In genomic region chr2:167570370-167570769, GRCh38 we compare ENCODE assay signal across 4 cellular contexts.
TF ChIP-seq lines count a peak whose summit lies in the region.

No MANE protein-coding gene starts in this region.

TF ChIP-seq in HepG2, 621 proteins besides CTCF, POLR2A, EP300 and RAD21:
- TF ChIP-seq ZNF354B (CRISPR knock-in tag; IDR thresholded peaks at IDR 0.05), result no peak
- peak in 1 of 2 experiments; percentile 94 for TF ChIP-seq MAFK (conservative IDR thresholded peaks at IDR 0.05 in 1 of 2, IDR thresholded peaks at IDR 0.05 in 1 of 2; ENCODE audit: low read length in 2 of 2)
- TF ChIP-seq MED1 (CRISPR knock-in tag; IDR thresholded peaks at IDR 0.05), result no peak
- peak; percentile 91 for TF ChIP-seq MAFF (IDR thresholded peaks at IDR 0.05; ENCODE audit: low read depth, low read length)

TF ChIP-seq in IMR-90, 13 proteins besides CTCF, POLR2A, EP300 and RAD21:
- TF ChIP-seq USF2 (IDR thresholded peaks at IDR 0.05; ENCODE audit: low read depth, low read length) (no peak), SMC3 (IDR thresholded peaks at IDR 0.05; ENCODE audit: low read depth, low read length) (no peak), RCOR1 (IDR thresholded peaks at IDR 0.05; ENCODE audit: insufficient replicate concordance, low read length) (no peak), BHLHE40 (IDR thresholded peaks at IDR 0.05; ENCODE audit: low read depth, low read length) (no peak), MAFK (IDR thresholded peaks at IDR 0.05; ENCODE audit: low read depth, low read length) (peak; percentile 84)

TF ChIP-seq in H1, 55 proteins besides CTCF, POLR2A, EP300 and RAD21:
- TF ChIP-seq BCL11A (IDR thresholded peaks at IDR 0.05; ENCODE audit: low read depth in 2 of 2, low read length in 2 of 2), result no peak
- TF ChIP-seq MAFK (IDR thresholded peaks at IDR 0.05; ENCODE audit: low read depth, low read length), result peak; percentile 34; the same call in 1 of the 2 replicates
- no peak for TF ChIP-seq CTBP2 (IDR thresholded peaks at IDR 0.05; ENCODE audit: borderline replicate concordance, insufficient read depth, insufficient read length, low read length)
TF ChIP-seq in H1: peak in this region for 1.

TF ChIP-seq in HEK293T, 16 proteins besides CTCF, POLR2A, EP300 and RAD21:
- TF ChIP-seq BHLHE40 (IDR thresholded peaks at IDR 0.05; ENCODE audit: borderline replicate concordance), result no peak
- no peak for TF ChIP-seq CTBP1 (IDR thresholded peaks at IDR 0.05; ENCODE audit: borderline replicate concordance)
- TF ChIP-seq FOXM1 (IDR thresholded peaks at IDR 0.05; ENCODE audit: borderline replicate concordance), result no peak
- TF ChIP-seq ARNT (IDR thresholded peaks at IDR 0.05), result no peak
- no peak for TF ChIP-seq FOXA1 (IDR thresholded peaks at IDR 0.05)
- no peak for TF ChIP-seq ELF4 (IDR thresholded peaks at IDR 0.05)
